ENCODE assay signal across 8 cellular contexts in the genomic region with DNA sequence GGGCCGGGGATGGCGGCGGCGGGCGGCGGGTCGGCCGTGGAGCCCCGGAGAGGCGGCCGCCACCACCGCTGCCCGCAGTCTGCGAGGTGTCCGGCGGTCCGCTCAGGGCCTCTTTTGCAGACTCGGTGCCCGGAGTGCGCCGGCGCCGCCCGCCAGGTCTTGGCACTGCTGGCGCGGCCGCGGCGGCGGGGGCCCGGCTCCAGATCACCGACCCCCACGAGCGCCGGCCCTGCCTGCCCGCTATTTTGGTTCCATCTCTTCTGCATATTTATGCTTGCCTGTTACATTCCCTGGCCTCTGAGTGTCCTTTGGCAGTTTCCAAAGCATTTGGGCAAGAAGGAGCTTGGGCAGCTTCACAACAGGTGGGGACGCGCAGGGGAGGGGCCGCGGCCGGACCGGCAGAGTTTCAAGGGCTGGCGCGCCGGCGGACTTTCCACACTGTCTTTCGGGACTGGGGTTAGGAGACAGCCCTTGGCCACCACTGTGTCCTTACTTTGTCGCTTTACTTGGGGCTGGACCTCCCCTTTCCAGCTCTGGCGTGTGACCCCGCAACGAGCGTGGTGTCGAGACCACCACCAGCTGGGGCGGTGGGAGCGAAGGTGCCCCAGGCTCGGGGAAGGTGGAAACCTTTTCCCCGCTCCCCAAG.
DNase-seq lines count a peak whose midpoint lies in the region; ATAC-seq lines count a peak whose summit lies in the region.

No MANE protein-coding gene starts in this region.

- ATAC-seq in GM21529 (IDR thresholded peaks at IDR 0.05; ENCODE audit: unreplicated experiment) = peak; percentile 38
- ATAC-seq in activated CD4-positive, CD25-positive, alpha-beta regulatory T cell treated with anti-CD3 and anti-CD28 coated beads, Interleukin-2, amount 50 U/mL, for 24 hours = peak; percentile 6 to 13

- H3K27me3 ChIP-seq in layer of hippocampus (ENCODE audit: control insufficient read depth, insufficient read depth, low read length) = no peaks in the 10 kb centered on the region

- H3K27ac ChIP-seq in layer of hippocampus (ENCODE audit: low read depth, low read length) = peak overlapping the region; percentile 89

- DNase-seq in EH (ENCODE audit: low read depth) (peak; percentile 37), HuH-7.5 (ENCODE audit: low spot score) (peak; percentile 52), cerebellar cortex (ENCODE audit: low spot score) (peak; percentile 64), middle frontal gyrus (ENCODE audit: extremely low spot score, low spot score) (no peak)
- DNase-seq in stimulated activated CD4-positive, alpha-beta T cell treated with anti-CD3 and anti-CD28 coated beads, Interleukin-2, amount 100 ng/mL, for 48 hours = peak; percentile 15 to 30
